ENCODE assay signal across 23 cellular contexts in genomic region chr5:150650713-150651000, GRCh38. TPM values are rescaled to one million over a fixed set of nuclear protein-coding genes. Genes with fewer than 3 reads are reported as not detected.
A peak's percentile ranks its signal among the peaks of the same experiment; 100 is the strongest.
DNase-seq lines count a peak whose midpoint lies in the region; ATAC-seq and TF ChIP-seq lines count a peak whose summit lies in the region.
"Had no signal": no experiment of that assay in that cellular context is flagged by ENCODE, and none has a peak within 500 bp of the region (broad histone marks: within the 10 kb centered on the region; RNA-seq: fewer than 3 reads in every experiment).

No MANE protein-coding gene starts in this region.

- H3K9me3 Mint-ChIP-seq in brain = no peaks in the 10 kb centered on the region
- H3K9me3 Mint-ChIP-seq: activated CD4-positive, alpha-beta T cell treated with anti-CD3 and anti-CD28 coated beads, Interleukin-2, amount 10 ng/mL, durations not matched to agents 24 days and 14 days; activated T-cell treated with anti-CD3 and anti-CD28 coated beads, Interleukin-2, amount 50 U/mL, for 4 hours; dendritic cell treated with granulocyte-macrophage colony-stimulating factor and Interleukin-4, amounts not matched to agents 40 ng/mL and 50 ng/mL, for 4 days had no signal

- DNase-seq in smooth muscle cell (lab: John Stamatoyannopoulos, UW; ENCODE audit: unreplicated experiment) (no peak), lower lobe of right lung (no peak), NCI-H1436 (lab: John Stamatoyannopoulos, UW) (no peak), AG08396 (ENCODE audit: low spot score) (no peak), hippocampal formation (lab: John Stamatoyannopoulos, UW) (no peak)
- DNase-seq: activated CD4-positive, alpha-beta T cell treated with anti-CD3 and anti-CD28 coated beads, Interleukin-2, amount 10 ng/mL, durations not matched to agents 24 days and 14 days; activated naive CD4-positive, alpha-beta T cell; activated T-cell treated with anti-CD3 and anti-CD28 coated beads, Interleukin-2, amount 50 U/mL, for 4 hours; amniotic stem cell; NCI-H1694; NCI-H526 treated with DMSO at 0.1 percent for 48 hours; stimulated activated CD4-positive, alpha-beta T cell treated with anti-CD3 and anti-CD28 coated beads, Interleukin-2, amount 100 ng/mL, for 24 hours; testis; WERI-Rb-1 had no signal

- no peak overlapping the region for H2AFZ ChIP-seq in smooth muscle cell (ENCODE audit: low read depth)

- peaks cover 68% of the 10 kb centered on the region for H3K4me1 Mint-ChIP-seq in brain
- H3K4me1 Mint-ChIP-seq: activated CD4-positive, alpha-beta T cell treated with anti-CD3 and anti-CD28 coated beads, Interleukin-2, amount 10 ng/mL, durations not matched to agents 24 days and 14 days; CD14-positive monocyte had no signal

- CTCF ChIA-PET in HEK293 (lab: Yijun Ruan, JAX) = interaction anchor here (1.6 to 9.2 kb wide), 2 partner anchors 9 to 91 kb away, joined by 3 to 161 read pairs; no protein-coding TSS in a partner anchor

- peaks cover 99% of the 10 kb centered on the region for H4K20me1 ChIP-seq in smooth muscle cell (ENCODE audit: low read depth)

- POLR2A ChIA-PET in HEK293 (lab: Yijun Ruan, JAX) = interaction anchor here (1.4 kb wide), 2 partner anchors 8 to 12 kb away, joined by 3 to 5 read pairs; no protein-coding TSS in a partner anchor

- H3K4me3 Mint-ChIP-seq in brain = no peak overlapping the region
- H3K4me3 Mint-ChIP-seq: activated CD4-positive, alpha-beta T cell treated with anti-CD3 and anti-CD28 coated beads, Interleukin-2, amount 10 ng/mL, durations not matched to agents 24 days and 14 days; activated T-cell treated with anti-CD3 and anti-CD28 coated beads, Interleukin-2, amount 50 U/mL, for 4 hours; CD14-positive monocyte; dendritic cell treated with granulocyte-macrophage colony-stimulating factor and Interleukin-4, amounts not matched to agents 40 ng/mL and 50 ng/mL, for 4 days had no signal

- WGBS in mesodermal cell (ENCODE audit: insufficient coverage in 2 of 2), 2 experiments = 80% methylated on average over 10 of the region's 10 CpGs
- 94% methylated on average over 10 of the region's 10 CpGs for WGBS in smooth muscle cell (ENCODE audit: low lambda C conversion rate)

- H3K36me3 ChIP-seq in HEK293 (ENCODE audit: control insufficient read depth in 2 of 2, insufficient read depth in 1 of 2, low read length in 2 of 2) (no peaks in the 10 kb centered on the region), mesodermal cell (ENCODE audit: control insufficient read depth, insufficient read depth, low read length) (peaks cover 62% of the 10 kb centered on the region), smooth muscle cell (ENCODE audit: low read depth) (no peaks in the 10 kb centered on the region), lower lobe of right lung (peaks cover 44% of the 10 kb centered on the region)
- H3K36me3 ChIP-seq: prostate gland, WERI-Rb-1 had no signal

- H3K9me3 ChIP-seq in HEK293 (ENCODE audit: control insufficient read depth, insufficient read depth, low read depth, low read length) = no peaks in the 10 kb centered on the region
- H3K9me3 ChIP-seq in mesodermal cell (ENCODE audit: control insufficient read depth, low read length) = no peaks in the 10 kb centered on the region
- H3K9me3 ChIP-seq in smooth muscle cell (replicated peaks; ENCODE audit: low read depth) = no peaks in the 10 kb centered on the region
- H3K9me3 ChIP-seq in lower lobe of right lung = no peaks in the 10 kb centered on the region
- H3K9me3 ChIP-seq: prostate gland, testis had no signal

- no peak overlapping the region for H3K4me2 ChIP-seq in smooth muscle cell

- intact Hi-C loops in lower lobe of right lung (cut with DNase I) = no loop called here

- peaks cover 6% of the 10 kb centered on the region for H3K36me3 Mint-ChIP-seq in brain
- H3K36me3 Mint-ChIP-seq: CD14-positive monocyte had no signal

- no peak overlapping the region for H3K27ac ChIP-seq in HEK293 (ENCODE audit: extremely low read depth, low read depth, low read length)
- H3K27ac ChIP-seq in mesodermal cell (ENCODE audit: low read depth, low read length, severe bottlenecking) = peak overlapping the region; percentile 23
- H3K27ac ChIP-seq in smooth muscle cell (ENCODE audit: low read depth) = peak overlapping the region; percentile 38
- H3K27ac ChIP-seq in lower lobe of right lung = no peak overlapping the region
- H3K27ac ChIP-seq: prostate gland, WERI-Rb-1 had no signal

- peaks cover 77% of the 10 kb centered on the region for H3K79me2 ChIP-seq in smooth muscle cell (ENCODE audit: low read depth)

- H3K9ac ChIP-seq in smooth muscle cell (ENCODE audit: low read depth) = peak overlapping the region; percentile 28

- H3K4me3 ChIP-seq in HEK293 (ENCODE audit: low read depth, low read length) = no peak overlapping the region
- no peak overlapping the region for H3K4me3 ChIP-seq in mesodermal cell (ENCODE audit: extremely low read depth, insufficient read depth, low read length, poor library complexity, severe bottlenecking)
- no peak overlapping the region for H3K4me3 ChIP-seq in smooth muscle cell
- H3K4me3 ChIP-seq in lower lobe of right lung = no peak overlapping the region
- H3K4me3 ChIP-seq: prostate gland, skin epidermis, testis had no signal

- H3F3A ChIP-seq in smooth muscle cell (ENCODE audit: low read depth) = peaks cover 32% of the 10 kb centered on the region

- no peak for ATAC-seq in lower lobe of right lung
- ATAC-seq: activated T-cell treated with anti-CD3 and anti-CD28 coated beads, Interleukin-2, amount 50 U/mL, for 4 hours; left lobe of liver; SK-N-SH treated with all-trans-retinoic acid at 6 μM for 48 hours had no signal

- TF ChIP-seq CTCF in HEK293 (tag by site-specific recombination; IDR thresholded peaks at IDR 0.05) = no peak
- TF ChIP-seq CTCF in brain (conservative IDR thresholded peaks at IDR 0.05) = no peak
- no peak for TF ChIP-seq CTCF in smooth muscle cell (IDR thresholded peaks at IDR 0.05; ENCODE audit: borderline replicate concordance, insufficient read depth, poor library complexity, severe bottlenecking)
- TF ChIP-seq CTCF in lower lobe of right lung (IDR thresholded peaks at IDR 0.05) = no peak

- no peaks in the 10 kb centered on the region for H3K27me3 Mint-ChIP-seq in brain

- peak overlapping the region in 4 of 5 experiments; percentile 49 to 86 (median 76) for H3K27ac Mint-ChIP-seq in brain
- H3K27ac Mint-ChIP-seq: activated CD4-positive, alpha-beta T cell treated with anti-CD3 and anti-CD28 coated beads, Interleukin-2, amount 10 ng/mL, durations not matched to agents 24 days and 14 days; dendritic cell treated with granulocyte-macrophage colony-stimulating factor and Interleukin-4, amounts not matched to agents 40 ng/mL and 50 ng/mL, for 4 days had no signal

- H3K4me1 ChIP-seq in HEK293 (ENCODE audit: control insufficient read depth, insufficient read depth, low read length) (no peaks in the 10 kb centered on the region), mesodermal cell (ENCODE audit: control insufficient read depth, insufficient read depth, low read length, poor library complexity, severe bottlenecking) (peaks cover 11% of the 10 kb centered on the region), smooth muscle cell (ENCODE audit: low read depth) (peaks cover 33% of the 10 kb centered on the region), lower lobe of right lung (peaks cover 46% of the 10 kb centered on the region)
- H3K4me1 ChIP-seq: prostate gland had no signal

- H3K27me3 ChIP-seq in smooth muscle cell (ENCODE audit: low read depth) (no peaks in the 10 kb centered on the region), lower lobe of right lung (ENCODE audit: low read depth) (no peaks in the 10 kb centered on the region)
- H3K27me3 ChIP-seq: testis had no signal

TF ChIP-seq in HEK293, 187 proteins besides CTCF, POLR2A, EP300 and RAD21:
- TF ChIP-seq GLIS2 (tag by site-specific recombination; IDR thresholded peaks at IDR 0.05) (no peak), ZNF391 (tag by site-specific recombination; IDR thresholded peaks at IDR 0.05; ENCODE audit: borderline replicate concordance, low read depth) (no peak), ZNF521 (tag by site-specific recombination; IDR thresholded peaks at IDR 0.05) (no peak), GLIS1 (tag by site-specific recombination; IDR thresholded peaks at IDR 0.05) (peak; percentile 43; the same call in 1 of the 2 replicates), ZIC2 (tag by site-specific recombination; IDR thresholded peaks at IDR 0.05) (peak; percentile 58; the same call in 1 of the 2 replicates)

RNA-seq across cellular contexts. Expression of gene SYNPO, which starts 10.2 kb away (rescaled TPM):
- polyA plus RNA-seq in brain (ENCODE audit: insufficient read depth, low read depth, low replicate concordance) (50.7 TPM), smooth muscle cell (34.2 and 36.9 TPM in 2 replicates)
- polyA plus RNA-seq in mesodermal cell (2013, experiment 1 of 2) = 21.2 TPM
- 23.4 TPM for polyA plus RNA-seq in mesodermal cell (2013, experiment 2 of 2)
- total RNA-seq in smooth muscle cell (30.5 and 46.4 TPM in 2 replicates), lower lobe of right lung (90.6 TPM)
- total RNA-seq: activated CD4-positive, alpha-beta T cell treated with anti-CD3 and anti-CD28 coated beads, Interleukin-2, amount 10 ng/mL, durations not matched to agents 24 days and 14 days had no signal
- polyA plus RNA-seq: CD14-positive monocyte had no signal

RNA-seq across cellular contexts. Expression of gene MYOZ3, which starts 10.4 kb away (rescaled TPM):
- polyA plus RNA-seq in brain (ENCODE audit: insufficient read depth, low read depth, low replicate concordance) = 0.24 TPM
- 11.8 TPM for polyA plus RNA-seq in mesodermal cell (2013, experiment 1 of 2)
- polyA plus RNA-seq in mesodermal cell (2013, experiment 2 of 2) = 10.2 TPM
- 6.4 and 8.2 TPM in 2 replicates for total RNA-seq in smooth muscle cell
- 7.9 and 12.2 TPM in 2 replicates for polyA plus RNA-seq in smooth muscle cell
- 0.92 TPM for total RNA-seq in lower lobe of right lung
- polyA plus RNA-seq: CD14-positive monocyte had no signal

RNA-seq across cellular contexts. Expression of gene RBM22, which starts 50.2 kb away (rescaled TPM):
- polyA plus RNA-seq in brain (ENCODE audit: insufficient read depth, low read depth, low replicate concordance) (52.7 TPM), smooth muscle cell (48.6 and 62.9 TPM in 2 replicates)
- polyA plus RNA-seq in mesodermal cell (2013, experiment 1 of 2) = 57.0 TPM
- polyA plus RNA-seq in mesodermal cell (2013, experiment 2 of 2) = 55.9 TPM
- total RNA-seq in smooth muscle cell (64.0 and 66.6 TPM in 2 replicates), lower lobe of right lung (46.8 TPM)

Comparison
In these comparisons a context has a peak if more than half of its experiments do, and no peak if none do; other contexts are left out.
1. H3K27ac ChIP-seq: peak in mesodermal cell (single experiment) and smooth muscle cell (single experiment); none in HEK293 (single experiment) and lower lobe of right lung (single experiment).